In the genomic region with DNA sequence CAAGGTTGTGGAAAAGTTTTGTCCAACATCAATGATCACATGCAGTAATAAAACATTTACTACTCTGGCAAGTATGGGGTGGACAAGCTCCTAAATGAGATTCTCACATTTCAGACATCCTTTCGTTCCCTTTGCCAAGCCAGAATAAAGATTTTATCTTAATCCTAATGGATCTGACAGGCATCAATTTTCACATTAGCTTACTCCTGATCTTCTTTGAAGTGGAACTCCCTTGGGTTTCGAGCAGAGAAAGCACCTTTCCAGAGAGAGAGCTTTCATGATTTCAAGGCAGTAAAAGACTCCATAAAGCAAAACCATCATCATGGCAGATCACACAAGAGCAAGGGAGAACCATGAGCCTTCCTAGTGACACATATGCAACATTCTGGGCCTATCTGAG, we compare ENCODE assay signal across 33 cellular contexts.
"Had no signal": no experiment of that assay in that cellular context is flagged by ENCODE, and none has a peak within 500 bp of the region (broad histone marks: within the 10 kb centered on the region; RNA-seq: fewer than 3 reads in every experiment).

No MANE protein-coding gene starts in this region.

- H3K27ac ChIP-seq: brain microvascular endothelial cell, PC-9, RWPE1, VCaP had no signal

- H3K4me3 ChIP-seq: PC-9 had no signal

- H2AFZ ChIP-seq: PC-9 had no signal

- H3K4me2 ChIP-seq: PC-9 had no signal

- FAIRE-seq: RCC 7860 had no signal

- DNase-seq: activated B cell treated with CpG ODN at 0.5 μM for 24 hours; activated CD4-positive, alpha-beta memory T cell treated with anti-CD3 and anti-CD28 coated beads for 36 hours; activated CD4-positive, alpha-beta T cell treated with anti-CD3 and anti-CD28 coated beads for 4 hours; activated CD4-positive, alpha-beta T cell treated with anti-CD3 and anti-CD28 coated beads, Interleukin-2, amount 50 U/mL, for 1 hour; activated CD4-positive, CD25-positive, alpha-beta regulatory T cell treated with anti-CD3 and anti-CD28 coated beads, Interleukin-2, amount 50 U/mL, for 72 hours; activated CD8-positive, alpha-beta memory T cell treated with anti-CD3 and anti-CD28 coated beads, Interleukin-2, amount 50 U/mL, for 4 hours; activated effector memory CD4-positive, alpha-beta T cell treated with Interleukin-2 at 50 U/mL for 16 hours; activated naive CD4-positive, alpha-beta T cell treated with anti-CD3 and anti-CD28 coated beads, Interleukin-2, amount 10 ng/mL, durations not matched to agents 7 days and 5 days; activated naive CD8-positive, alpha-beta T cell treated with anti-CD3 and anti-CD28 coated beads for 36 hours; activated T-cell treated with anti-CD3 and anti-CD28 coated beads, Interleukin-2, amount 50 U/mL, for 48 hours; amniotic stem cell; aorta; brain microvascular endothelial cell; central memory CD4-positive, alpha-beta T cell; KG1; MM.1S; MV-4-11; NCI-H1092; NCI-H1436 treated with DMSO at 0.1 percent for 48 hours; NCI-H1694 treated with DMSO at 0.1 percent for 48 hours; NCI-H2029; NCI-H345; NCI-H526 treated with DMSO at 0.1 percent for 48 hours; NK-92 treated with Interleukin-12 subunit alpha and Interleukin-12 subunit beta, amount 100 ng/mL, for 24 hours; PC-9; SIG-M5; SW 1271; T-helper 1 cell; T-helper 2 cell; T-helper 9 cell had no signal

- H3K27me3 ChIP-seq: brain microvascular endothelial cell had no signal

- H3K36me3 ChIP-seq: brain microvascular endothelial cell had no signal
